Comparison of ENCODE assay signal across 8 cellular contexts in genomic region chr6:56851541-56852248, GRCh38.
DNase-seq lines count a peak whose midpoint lies in the region; ATAC-seq lines count a peak whose summit lies in the region.

No MANE protein-coding gene starts in this region.

- no peaks in the 10 kb centered on the region for H3K27me3 ChIP-seq in right cardiac atrium (ENCODE audit: control insufficient read depth, insufficient read depth)

- ATAC-seq in GM19372 (IDR thresholded peaks at IDR 0.05; ENCODE audit: low read depth, unreplicated experiment) (peak; percentile 94), HG03432 (IDR thresholded peaks at IDR 0.05; ENCODE audit: unreplicated experiment) (peak; percentile 88), right cardiac atrium (peak; percentile 81 to 89)

- H3K9me3 ChIP-seq in right cardiac atrium (ENCODE audit: control insufficient read depth, low read length) = no peaks in the 10 kb centered on the region

- H3K4me3 ChIP-seq in right cardiac atrium (ENCODE audit: low read length) = peak overlapping the region; percentile 94

- 1% methylated on average over 17 of the region's 17 CpGs for WGBS in right cardiac atrium

- intact Hi-C loops in right cardiac atrium (cut with DNase I) (loop anchor here (2.0 to 10.0 kb wide), 6 partner anchors 87 to 217 kb away; partner anchors contain the start of gene DST (in 1 of the 4)), posterior cingulate gyrus (cut with DNase I) (loop anchor here (2.0 to 10.0 kb wide), 3 partner anchors 47 to 213 kb away; no protein-coding TSS in a partner anchor)

- H3K4me1 ChIP-seq in right cardiac atrium (ENCODE audit: control insufficient read depth, insufficient read depth, low read length) = peaks cover 2% of the 10 kb centered on the region

- H3K27ac ChIP-seq in angular gyrus (ENCODE audit: low read depth, low read length) = peak overlapping the region; percentile 95
- H3K27ac ChIP-seq in right cardiac atrium (ENCODE audit: low read length) = peak overlapping the region; percentile 72

- DNase-seq in EL (peak; percentile 91), NOMO-1 (lab: John Stamatoyannopoulos, UW; ENCODE audit: unreplicated experiment in 2 of 2) (peak; percentile 46 to 75), right cardiac atrium (peak; percentile 34 to 58 (median 53)), posterior cingulate gyrus (peak in 8 of 10 donors; percentile 13 to 87 (median 44)), T-helper 9 cell (no peak)
